In genomic region chr6:39114395-39114706, GRCh38 we compare ENCODE assay signal across 8 cellular contexts. TPM values are rescaled to one million over a fixed set of nuclear protein-coding genes. Genes with fewer than 3 reads are reported as not detected.
DNase-seq lines count a peak whose midpoint lies in the region; ATAC-seq, FAIRE-seq and TF ChIP-seq lines count a peak whose summit lies in the region.

No MANE protein-coding gene starts in this region.

- CTCF ChIA-PET in AG04449 (lab: Yijun Ruan, JAX) = no interaction called here
- CTCF ChIA-PET in activated CD8-positive, alpha-beta T cell treated with anti-CD3 and anti-CD28 coated beads, Interleukin-2, amount 10 ng/mL, durations not matched to agents 7 days and 5 days (lab: Charles Lee) = interaction anchor here (1.0 to 2.5 kb wide), 6 partner anchors 10 to 196 kb away, joined by 3 to 12 read pairs (median 4); no protein-coding TSS in a partner anchor

- POLR2A ChIA-PET in AG04449 (lab: Yijun Ruan, JAX) = interaction anchor here (1.0 kb wide), 1 partner anchor 83 kb away, joined by 3 read pairs; no protein-coding TSS in a partner anchor
- POLR2A ChIA-PET in activated CD8-positive, alpha-beta T cell treated with anti-CD3 and anti-CD28 coated beads, Interleukin-2, amount 10 ng/mL, durations not matched to agents 7 days and 5 days (lab: Charles Lee) = interaction anchor here (0.7 to 1.7 kb wide), 8 partner anchors 14 to 232 kb away, joined by 3 to 11 read pairs (median 4); no protein-coding TSS in a partner anchor

- no peak overlapping the region for H3K27ac ChIP-seq in iPS DF 6.9 (ENCODE audit: low read length)

- H3K27ac Mint-ChIP-seq in activated CD8-positive, alpha-beta T cell treated with anti-CD3 and anti-CD28 coated beads, Interleukin-2, amount 10 ng/mL, durations not matched to agents 7 days and 5 days = peak overlapping the region; percentile 96
- peak overlapping the region; percentile 91 for H3K27ac Mint-ChIP-seq in stimulated activated effector memory CD8-positive, alpha-beta T cell treated with anti-CD3 and anti-CD28 coated beads, Interleukin-12 subunit alpha, Interleukin-12 subunit beta, amount 100 ng/mL, for 72 hours

- H3K4me3 ChIP-seq in AG04449 (ENCODE audit: low read depth, low read length) (peak overlapping the region; percentile 84), iPS DF 6.9 (ENCODE audit: low read length) (peak overlapping the region; percentile 59; the same call in 1 of the 2 replicates)

- peaks cover 8% of the 10 kb centered on the region for H3K36me3 Mint-ChIP-seq in activated CD8-positive, alpha-beta T cell treated with anti-CD3 and anti-CD28 coated beads, Interleukin-2, amount 10 ng/mL, durations not matched to agents 7 days and 5 days (ENCODE audit: low read depth)
- peaks cover 5% of the 10 kb centered on the region for H3K36me3 Mint-ChIP-seq in stimulated activated effector memory CD8-positive, alpha-beta T cell treated with anti-CD3 and anti-CD28 coated beads, Interleukin-12 subunit alpha, Interleukin-12 subunit beta, amount 100 ng/mL, for 72 hours

- H3K9me3 ChIP-seq in iPS DF 6.9 (ENCODE audit: control insufficient read depth, insufficient read depth, low read length) = no peaks in the 10 kb centered on the region

- FAIRE-seq in GM19239 (lab: Jason Lieb, UNC) = peak; percentile 18

- DNase-seq in AG04449 (ENCODE audit: low read depth, low spot score) (no peak), GM19239 (ENCODE audit: insufficient read length, low spot score) (no peak), iPS DF 6.9 (ENCODE audit: low read depth, low spot score) (no peak), HPDE6-E6E7 (ENCODE audit: extremely low spot score) (no peak)
- no peak for DNase-seq in activated CD8-positive, alpha-beta T cell treated with anti-CD3 and anti-CD28 coated beads, Interleukin-2, amount 10 ng/mL, durations not matched to agents 7 days and 5 days
- DNase-seq in stimulated activated effector memory CD8-positive, alpha-beta T cell treated with anti-CD3 and anti-CD28 coated beads, Interleukin-12 subunit alpha, Interleukin-12 subunit beta, amount 100 ng/mL, for 72 hours (ENCODE audit: low spot score in 2 of 2) = no peak
- no peak for DNase-seq in stimulated activated CD4-positive, alpha-beta T cell treated with anti-CD3 and anti-CD28 coated beads, Interleukin-1b, Interleukin-23, amount 100 ng/mL, for 48 hours

- no peaks in the 10 kb centered on the region; the same call in 1 of the 2 replicates for H3K4me1 ChIP-seq in iPS DF 6.9 (ENCODE audit: control insufficient read depth, insufficient read depth, low read length)

- H3K27me3 ChIP-seq in iPS DF 6.9 (ENCODE audit: control insufficient read depth, insufficient read depth, low read length) = no peaks in the 10 kb centered on the region

- H3K36me3 ChIP-seq in iPS DF 6.9 (ENCODE audit: control insufficient read depth, insufficient read depth, low read length) = no peaks in the 10 kb centered on the region; the same call in 1 of the 2 replicates

- no CpG with 5 or more reads among the region's 11 CpGs for WGBS in iPS DF 6.9 (ENCODE audit: insufficient coverage, insufficient read length)

- H3K27me3 Mint-ChIP-seq in activated CD8-positive, alpha-beta T cell treated with anti-CD3 and anti-CD28 coated beads, Interleukin-2, amount 10 ng/mL, durations not matched to agents 7 days and 5 days (ENCODE audit: low read depth) = no peaks in the 10 kb centered on the region

- H3K4me3 Mint-ChIP-seq in activated CD8-positive, alpha-beta T cell treated with anti-CD3 and anti-CD28 coated beads, Interleukin-2, amount 10 ng/mL, durations not matched to agents 7 days and 5 days = peak overlapping the region; percentile 87
- peak overlapping the region; percentile 78 for H3K4me3 Mint-ChIP-seq in stimulated activated effector memory CD8-positive, alpha-beta T cell treated with anti-CD3 and anti-CD28 coated beads, Interleukin-12 subunit alpha, Interleukin-12 subunit beta, amount 100 ng/mL, for 72 hours

- H3K9me3 Mint-ChIP-seq in activated CD8-positive, alpha-beta T cell treated with anti-CD3 and anti-CD28 coated beads, Interleukin-2, amount 10 ng/mL, durations not matched to agents 7 days and 5 days (ENCODE audit: insufficient read depth) = no peaks in the 10 kb centered on the region
- no peaks in the 10 kb centered on the region for H3K9me3 Mint-ChIP-seq in stimulated activated effector memory CD8-positive, alpha-beta T cell treated with anti-CD3 and anti-CD28 coated beads, Interleukin-12 subunit alpha, Interleukin-12 subunit beta, amount 100 ng/mL, for 72 hours

- TF ChIP-seq CTCF in AG04449 (IDR thresholded peaks at IDR 0.05; ENCODE audit: insufficient read depth, low read length, missing control alignments) = no peak

- ATAC-seq in HG03280 (IDR thresholded peaks at IDR 0.05; ENCODE audit: unreplicated experiment) = peak; percentile 12
- peak; percentile 13 for ATAC-seq in activated CD8-positive, alpha-beta T cell treated with anti-CD3 and anti-CD28 coated beads, Interleukin-2, amount 10 ng/mL, durations not matched to agents 7 days and 5 days
- peak; percentile 9 for ATAC-seq in stimulated activated effector memory CD8-positive, alpha-beta T cell treated with anti-CD3 and anti-CD28 coated beads, Interleukin-12 subunit alpha, Interleukin-12 subunit beta, amount 100 ng/mL, for 72 hours

- H3K4me1 Mint-ChIP-seq in activated CD8-positive, alpha-beta T cell treated with anti-CD3 and anti-CD28 coated beads, Interleukin-2, amount 10 ng/mL, durations not matched to agents 7 days and 5 days (ENCODE audit: low read depth) = peaks cover 58% of the 10 kb centered on the region
- H3K4me1 Mint-ChIP-seq in stimulated activated effector memory CD8-positive, alpha-beta T cell treated with anti-CD3 and anti-CD28 coated beads, Interleukin-12 subunit alpha, Interleukin-12 subunit beta, amount 100 ng/mL, for 72 hours = peaks cover 42% of the 10 kb centered on the region

RNA-seq across cellular contexts. Expression of gene SAYSD1, which starts 0.6 kb away (rescaled TPM):
- 10 to 100 TPM; 11.0 to 11.8 TPM for total RNA-seq in activated CD8-positive, alpha-beta T cell treated with anti-CD3 and anti-CD28 coated beads, Interleukin-2, amount 10 ng/mL, durations not matched to agents 7 days and 5 days
